ENCODE assay signal across 9 cellular contexts in the genomic region with DNA sequence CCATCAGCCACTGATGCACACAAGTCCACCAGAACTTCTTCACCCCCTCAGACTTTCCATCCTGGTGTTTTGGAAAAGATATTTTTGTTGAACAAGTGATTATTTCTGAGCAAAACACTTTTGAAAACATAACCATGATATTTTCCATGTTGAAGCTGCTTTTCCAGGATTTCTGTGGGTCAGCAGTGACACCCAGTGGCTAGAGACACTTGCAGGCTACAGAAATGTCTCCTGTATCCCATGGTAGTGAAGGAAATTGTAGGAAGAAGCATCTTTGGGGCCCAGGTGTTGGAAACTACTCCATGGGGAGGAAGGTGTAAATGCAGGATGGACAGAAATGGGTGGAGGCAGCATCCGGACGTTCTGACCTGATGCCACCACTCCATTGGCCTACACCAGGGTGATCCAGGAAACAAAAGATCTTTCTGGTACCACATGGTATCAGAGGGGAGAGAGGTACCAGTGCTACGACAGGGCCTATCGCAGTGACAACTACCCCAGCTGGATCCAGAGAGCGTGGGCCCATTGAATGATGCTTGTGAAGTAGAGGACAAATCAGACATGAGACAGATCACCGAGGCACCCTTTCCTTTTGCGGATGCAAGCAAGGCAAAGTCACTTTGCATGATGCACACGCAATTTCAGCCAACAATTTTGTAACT.
DNase-seq lines count a peak whose midpoint lies in the region; ATAC-seq and TF ChIP-seq lines count a peak whose summit lies in the region.
"Had no signal": no experiment of that assay in that cellular context is flagged by ENCODE, and none has a peak within 500 bp of the region (broad histone marks: within the 10 kb centered on the region; RNA-seq: fewer than 3 reads in every experiment).

No MANE protein-coding gene starts in this region.

- no peaks in the 10 kb centered on the region for H3K36me3 Mint-ChIP-seq in nephron (ENCODE audit: low read depth)
- H3K36me3 Mint-ChIP-seq: natural killer cell had no signal

- DNase-seq in DMS53 treated with DMSO at 0.1 percent for 48 hours (lab: John Stamatoyannopoulos, UW; ENCODE audit: unreplicated experiment) (peak; percentile 25), NCI-H1092 treated with DMSO at 0.1 percent for 48 hours (lab: John Stamatoyannopoulos, UW) (peak; percentile 5), astrocyte of the hippocampus (ENCODE audit: low read depth, low spot score) (peak; percentile 28), SKM-1 (lab: John Stamatoyannopoulos, UW; ENCODE audit: unreplicated experiment) (no peak)
- DNase-seq: natural killer cell had no signal

- peaks cover 4% of the 10 kb centered on the region for H3K27me3 Mint-ChIP-seq in nephron (ENCODE audit: low read depth)

- peak in 2 of 3 experiments; percentile 36 to 41 for TF ChIP-seq CTCF in nephron (IDR thresholded peaks at IDR 0.05; ENCODE audit: unreplicated experiment in 3 of 3)

- H3K27ac Mint-ChIP-seq in nephron = no peak overlapping the region
- H3K27ac Mint-ChIP-seq: natural killer cell had no signal

- ATAC-seq in GM19463 (IDR thresholded peaks at IDR 0.05; ENCODE audit: unreplicated experiment) (no peak), HG03571 (IDR thresholded peaks at IDR 0.05; ENCODE audit: unreplicated experiment) (no peak), HG03460 (IDR thresholded peaks at IDR 0.05; ENCODE audit: unreplicated experiment) (no peak)
- ATAC-seq: natural killer cell had no signal

- no peaks in the 10 kb centered on the region for H3K4me1 Mint-ChIP-seq in nephron
- H3K4me1 Mint-ChIP-seq: natural killer cell had no signal

- H3K4me3 Mint-ChIP-seq in nephron = no peak overlapping the region
- H3K4me3 Mint-ChIP-seq: natural killer cell had no signal

- H3K9me3 Mint-ChIP-seq in nephron = no peaks in the 10 kb centered on the region
- H3K9me3 Mint-ChIP-seq: natural killer cell had no signal
